Comparison of ENCODE assay signal across 9 cellular contexts in the genomic region with DNA sequence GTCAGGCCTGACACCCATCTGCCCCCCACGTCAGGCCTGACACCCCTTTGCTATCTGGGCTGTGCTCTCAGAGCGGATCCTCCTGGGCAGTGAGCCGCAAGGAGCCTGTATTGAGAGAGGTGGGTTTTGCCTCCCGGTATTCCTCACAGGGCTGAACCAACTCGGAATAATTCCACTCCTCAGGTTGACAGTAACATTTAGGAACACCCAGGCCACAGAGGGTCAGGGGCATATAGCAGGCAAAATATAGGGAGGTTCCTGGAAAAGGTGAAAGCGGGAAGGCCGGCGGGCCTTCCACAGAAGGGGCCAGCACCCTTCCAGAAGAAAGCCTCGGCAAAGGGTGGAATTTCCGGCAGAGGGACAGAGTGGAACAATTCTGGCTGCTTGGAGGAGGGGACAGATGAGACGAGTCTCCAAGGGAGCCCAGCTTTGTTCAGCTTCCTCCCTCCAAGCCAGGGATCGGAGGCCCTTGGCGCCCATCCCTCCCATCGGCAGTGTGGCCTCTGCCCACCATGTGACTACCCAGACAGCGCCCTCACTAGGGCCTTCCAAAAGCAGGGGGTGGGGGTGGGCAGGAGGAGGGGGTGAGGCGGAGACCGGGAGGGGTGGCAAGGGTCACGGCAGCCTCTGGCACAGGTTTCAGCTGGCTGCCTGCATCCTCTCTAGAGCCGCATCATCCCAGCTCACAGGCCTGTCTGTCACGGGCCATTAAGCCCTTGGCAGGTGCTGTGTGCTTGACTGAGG. TPM values are rescaled to one million over a fixed set of nuclear protein-coding genes. Genes with fewer than 3 reads are reported as not detected.
DNase-seq lines count a peak whose midpoint lies in the region; TF ChIP-seq lines count a peak whose summit lies in the region.
"Had no signal": no experiment of that assay in that cellular context is flagged by ENCODE, and none has a peak within 500 bp of the region (broad histone marks: within the 10 kb centered on the region; RNA-seq: fewer than 3 reads in every experiment).

No MANE protein-coding gene starts in this region.

- no peaks in the 10 kb centered on the region for H3K9me3 ChIP-seq in suprapubic skin

- WGBS in suprapubic skin, result 72% methylated on average over 14 of the region's 20 CpGs

- no peak overlapping the region for H3K4me3 ChIP-seq in suprapubic skin

- TF ChIP-seq POLR2A in suprapubic skin (IDR thresholded peaks at IDR 0.05), result no peak

- H3K27ac ChIP-seq in VCaP (peak overlapping the region; percentile 55), suprapubic skin (peak overlapping the region; percentile 77)

- H3K4me1 ChIP-seq in suprapubic skin, result peaks cover 14% of the 10 kb centered on the region

- H3K27me3 ChIP-seq in suprapubic skin, result no peaks in the 10 kb centered on the region

- TF ChIP-seq CTCF in VCaP (conservative IDR thresholded peaks at IDR 0.05) (no peak), suprapubic skin (IDR thresholded peaks at IDR 0.05) (no peak)

- DNase-seq in NCI-H187 treated with DMSO at 0.1 percent for 48 hours (lab: John Stamatoyannopoulos, UW) (peak; percentile 85), left kidney (ENCODE audit: low read depth, low spot score) (peak; percentile 98), suprapubic skin (ENCODE audit: low spot score in 2 of 2) (no peak), NCI-H226 (no peak), DMS114 treated with DMSO at 0.1 percent for 48 hours (lab: John Stamatoyannopoulos, UW; ENCODE audit: unreplicated experiment) (no peak)
- no peak for DNase-seq in activated CD8-positive, alpha-beta memory T cell treated with anti-CD3 and anti-CD28 coated beads for 24 hours
- DNase-seq: activated CD8-positive, alpha-beta memory T cell treated with anti-CD3 and anti-CD28 coated beads, Interleukin-2, amount 50 U/mL, for 48 hours; naive thymus-derived CD8-positive, alpha-beta T cell had no signal

- H3K36me3 ChIP-seq in suprapubic skin, result no peaks in the 10 kb centered on the region

- no peak for TF ChIP-seq EP300 in suprapubic skin (IDR thresholded peaks at IDR 0.05)

RNA-seq across cellular contexts. Expression of gene FGD2, which starts 6.6 kb away (rescaled TPM):
- 10 to 100 TPM in 1 of 4 donors, 1 to 10 TPM in 3; 2.4 to 13.6 (median 4.6) TPM for total RNA-seq in suprapubic skin

RNA-seq across cellular contexts. Expression of gene MTCH1, which starts 12.9 kb away (rescaled TPM):
- 100 to 1,000 TPM; 160 to 220 (median 183) TPM for total RNA-seq in suprapubic skin

RNA-seq across cellular contexts. Expression of gene PI16, which starts 44.4 kb away (rescaled TPM):
- 10 to 100 TPM in 1 of 4 donors, 1 to 10 TPM in 3; 2.8 to 17.2 (median 3.9) TPM for total RNA-seq in suprapubic skin

Comparison
In these comparisons a context has a peak if more than half of its experiments do, and no peak if none do; other contexts are left out.
1. DNase-seq: peak in NCI-H187 treated with DMSO at 0.1 percent for 48 hours (single experiment) and left kidney (single experiment); none in suprapubic skin (0 of 2), NCI-H226 (single experiment), DMS114 treated with DMSO at 0.1 percent for 48 hours (single experiment) and activated CD8-positive, alpha-beta memory T cell treated with anti-CD3 and anti-CD28 coated beads for 24 hours (single experiment).